ENCODE assay signal across 1 cellular context in genomic region chr5:117813850-117814249, GRCh38.
TF ChIP-seq lines count a peak whose summit lies in the region.

No MANE protein-coding gene starts in this region.

TF ChIP-seq in HEK293, 187 proteins besides CTCF, POLR2A, EP300 and RAD21 (continued from another document):
- TF ChIP-seq ZNF518A (tag by site-specific recombination; conservative IDR thresholded peaks at IDR 0.05; ENCODE audit: low read depth): peak; percentile 65
TF ChIP-seq in HEK293: peak in this region for 10.
